16 cellular contexts compared by ENCODE assay signal in the genomic region with DNA sequence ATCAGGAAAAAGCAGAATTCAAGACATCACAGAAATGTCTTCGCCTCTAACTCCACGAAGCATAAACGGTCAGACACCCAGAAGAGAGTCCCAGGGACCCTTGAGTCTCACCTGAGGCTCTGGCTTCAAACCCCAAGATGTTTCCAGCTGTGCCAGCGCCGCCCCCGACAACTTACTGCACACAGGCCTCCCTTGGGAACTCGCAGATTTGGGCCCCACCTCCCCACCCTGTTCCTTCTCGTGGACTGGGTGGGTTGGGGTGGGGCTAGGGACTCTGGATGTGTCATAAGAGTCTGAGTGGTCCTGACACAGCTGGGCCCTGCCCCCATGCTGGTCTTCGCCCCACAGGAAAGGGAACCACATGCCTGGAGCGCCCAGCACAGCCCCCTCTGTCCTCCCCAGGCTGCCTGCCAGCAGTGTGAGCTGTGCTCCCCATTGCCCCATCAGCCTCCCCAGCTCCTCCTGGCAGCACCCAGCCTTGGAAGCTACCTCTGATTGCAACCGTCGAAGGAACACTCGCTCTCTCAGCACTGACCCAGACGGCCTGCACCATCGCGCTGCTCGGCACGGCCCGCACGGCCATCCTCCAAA.
A peak's percentile ranks its signal among the peaks of the same experiment; 100 is the strongest.
DNase-seq lines count a peak whose midpoint lies in the region; ATAC-seq and TF ChIP-seq lines count a peak whose summit lies in the region.
"Had no signal": no experiment of that assay in that cellular context is flagged by ENCODE, and none has a peak within 500 bp of the region (broad histone marks: within the 10 kb centered on the region; RNA-seq: fewer than 3 reads in every experiment).

No MANE protein-coding gene starts in this region.

- no peaks in the 10 kb centered on the region for H3K27me3 ChIP-seq in BLaER1 treated with 17β-estradiol and CSF1 and Interleukin-3, amounts not matched to agents 10 nM and 100 nM
- no peaks in the 10 kb centered on the region for H3K27me3 ChIP-seq in H9 (ENCODE audit: insufficient read depth, low read length)
- no peaks in the 10 kb centered on the region for H3K27me3 ChIP-seq in mesendoderm (ENCODE audit: insufficient read depth, low read length, poor library complexity)
- H3K27me3 ChIP-seq in gastroesophageal sphincter, result no peaks in the 10 kb centered on the region

- H3K4me2 ChIP-seq in BLaER1 treated with 17β-estradiol and CSF1 and Interleukin-3, amounts not matched to agents 10 nM and 100 nM, result peak overlapping the region; percentile 53 to 91 (median 76)
- H3K4me2 ChIP-seq in H9 (ENCODE audit: insufficient read depth, insufficient read length, low read length) (no peak overlapping the region), mesendoderm (ENCODE audit: low read length) (no peak overlapping the region)

- H3K79me1 ChIP-seq in H9 (ENCODE audit: insufficient read depth, low read depth, low read length, poor library complexity, severe bottlenecking) (no peaks in the 10 kb centered on the region), mesendoderm (ENCODE audit: low read length) (no peaks in the 10 kb centered on the region)

- POLR2A ChIA-PET in HEK293T (lab: Yijun Ruan, JAX), result no interaction called here

- 0 out of 3 replicates have a peak, but pooled peaks have one; percentile 7 for TF ChIP-seq CTCF in H9 (conservative IDR thresholded peaks at IDR 0.05)
- TF ChIP-seq CTCF in gastroesophageal sphincter (IDR thresholded peaks at IDR 0.05), result no peak

- H3K9ac ChIP-seq in BLaER1 treated with 17β-estradiol and CSF1 and Interleukin-3, amounts not matched to agents 10 nM and 100 nM, result peak overlapping the region in 6 of 11 experiments; percentile 9 to 35 (median 28); a peak in 6 of 22 replicates
- H3K9ac ChIP-seq in H9 (ENCODE audit: extremely low read depth, insufficient read length, low read length) (no peak overlapping the region), mesendoderm (ENCODE audit: low read length) (no peak overlapping the region)

- intact Hi-C loops in head of caudate nucleus (cut with DNase I), result no loop called here

- ATAC-seq in activated T-helper 17 cell treated with anti-CD3 and anti-CD28 coated beads, Interleukin-2, amount 50 U/mL, for 72 hours (replicated peaks), result no peak
- ATAC-seq in gastroesophageal sphincter, result no peak

- TF ChIP-seq POLR2A in gastroesophageal sphincter (IDR thresholded peaks at IDR 0.05), result no peak

- no peak overlapping the region for H2BK12ac ChIP-seq in H9 (ENCODE audit: insufficient read length, low read depth, low read length)

- H3K79me2 ChIP-seq in H9 (ENCODE audit: insufficient read depth, low read length) (no peaks in the 10 kb centered on the region; the same call in 1 of the 2 replicates), mesendoderm (ENCODE audit: control insufficient read depth, insufficient read depth, low read length) (no peaks in the 10 kb centered on the region)

- peak overlapping the region in 8 of 11 experiments; percentile 25 to 60 (median 42); a peak in 12 of 22 replicates for H3K27ac ChIP-seq in BLaER1 treated with 17β-estradiol and CSF1 and Interleukin-3, amounts not matched to agents 10 nM and 100 nM
- H3K27ac ChIP-seq in H9 (ENCODE audit: insufficient read length, low read depth, low read length), result no peak overlapping the region
- no peak overlapping the region for H3K27ac ChIP-seq in mesendoderm (ENCODE audit: low read depth, low read length)
- no peak overlapping the region for H3K27ac ChIP-seq in gastroesophageal sphincter

- no peak overlapping the region for H3K14ac ChIP-seq in H9 (ENCODE audit: insufficient read depth, low read length)

- H3K4me3 ChIP-seq in BLaER1 treated with 17β-estradiol and CSF1 and Interleukin-3, amounts not matched to agents 10 nM and 100 nM, result no peak overlapping the region
- H3K4me3 ChIP-seq in mesendoderm (ENCODE audit: low read length) (no peak overlapping the region), gastroesophageal sphincter (no peak overlapping the region)

- no peaks in the 10 kb centered on the region for H3K23me2 ChIP-seq in H9 (ENCODE audit: insufficient read length, low read depth, low read length, poor library complexity, severe bottlenecking)

- no CpG with 5 or more reads among the region's 20 CpGs for WGBS in H9 (ENCODE audit: extremely low coverage, insufficient read length, low lambda C conversion rate)
- WGBS in mesendoderm (ENCODE audit: extremely low coverage, insufficient coverage, low lambda C conversion rate), result no CpG with 5 or more reads among the region's 20 CpGs
- 74 to 90% methylated on average over 2 to 3 of the region's 20 CpGs for WGBS in gastroesophageal sphincter (ENCODE audit: low coverage in 1 of 2), 2 donors

- no peak overlapping the region for H2BK20ac ChIP-seq in H9 (ENCODE audit: low read depth, low read length, poor library complexity, severe bottlenecking)

- H2BK5ac ChIP-seq in H9 (ENCODE audit: insufficient read length, low read length) (no peak overlapping the region), mesendoderm (ENCODE audit: low read length) (no peak overlapping the region)

- H3K4me1 ChIP-seq in BLaER1 treated with 17β-estradiol and CSF1 and Interleukin-3, amounts not matched to agents 10 nM and 100 nM, result peaks cover 54 to 86% (median 79%) of the 10 kb centered on the region in 10 experiments
- H3K4me1 ChIP-seq in H9 (ENCODE audit: insufficient read depth, low read length), result no peaks in the 10 kb centered on the region
- H3K4me1 ChIP-seq in mesendoderm (ENCODE audit: control insufficient read depth, low read depth, low read length), result no peaks in the 10 kb centered on the region
- H3K4me1 ChIP-seq in gastroesophageal sphincter, result peaks cover 0 to 58% (median 18%) of the 10 kb centered on the region in 3 donors

- H4K20me1 ChIP-seq in BLaER1 treated with 17β-estradiol and CSF1 and Interleukin-3, amounts not matched to agents 10 nM and 100 nM, result peaks cover 69 to 99% (median 92%) of the 10 kb centered on the region in 11 experiments; a peak in 21 of 22 replicates
- H4K20me1 ChIP-seq in H9 (ENCODE audit: control insufficient read depth, insufficient read depth, insufficient read length), result no peaks in the 10 kb centered on the region

- peak overlapping the region; percentile 65 to 80 (median 77); a peak in 3 of 7 replicates for H3K27ac Mint-ChIP-seq in H9
- H3K27ac Mint-ChIP-seq in activated T-helper 17 cell treated with anti-CD3 and anti-CD28 coated beads, Interleukin-2, amount 50 U/mL, for 72 hours, result peak overlapping the region; percentile 67
- H3K27ac Mint-ChIP-seq: CD4-positive, alpha-beta T cell had no signal

- no peak overlapping the region for H3K4ac ChIP-seq in H9 (ENCODE audit: low read depth, low read length)
- H3K4ac ChIP-seq in mesendoderm (ENCODE audit: low read depth, low read length), result no peak overlapping the region

- no peak overlapping the region for H2AFZ ChIP-seq in H9 (ENCODE audit: low read length)

- CTCF ChIA-PET in HEK293T (lab: Yijun Ruan, JAX), result interaction anchor here (0.6 kb wide), 1 partner anchor 653 kb away, joined by 3 read pairs; no protein-coding TSS in a partner anchor

- DNase-seq in H9, result no peak
- no peak for DNase-seq in mesendoderm
- no peak for DNase-seq in head of caudate nucleus
- no peak for DNase-seq in HEK293T (ENCODE audit: extremely low spot score)
- no peak for DNase-seq in foreskin melanocyte
- DNase-seq: CD4-positive, alpha-beta T cell; DMS53; NCI-H1417 treated with DMSO at 0.1 percent for 48 hours; NCI-H1930; NCI-H2171; NCI-H446; NK-92 treated with Interleukin-12 subunit alpha and Interleukin-12 subunit beta, amount 100 ng/mL, for 24 hours; RPMI8226 had no signal

- H4K5ac ChIP-seq in H9 (ENCODE audit: insufficient read length, low read depth, low read length) (no peak overlapping the region), mesendoderm (ENCODE audit: low read length) (no peak overlapping the region)

- TF ChIP-seq EP300 in gastroesophageal sphincter (IDR thresholded peaks at IDR 0.05), result no peak

- H2AK5ac ChIP-seq in H9 (ENCODE audit: insufficient read length, low read length) (no peak overlapping the region), mesendoderm (ENCODE audit: low read length) (no peak overlapping the region)

- H3K36me3 ChIP-seq in BLaER1 treated with 17β-estradiol and CSF1 and Interleukin-3, amounts not matched to agents 10 nM and 100 nM, result peaks cover 13 to 57% (median 33%) of the 10 kb centered on the region in 11 experiments; a peak in 21 of 22 replicates
- H3K36me3 ChIP-seq in mesendoderm (ENCODE audit: control insufficient read depth, insufficient read depth, low read length), result no peaks in the 10 kb centered on the region
- H3K36me3 ChIP-seq in gastroesophageal sphincter, result peaks cover 0 to 12% of the 10 kb centered on the region in 2 donors

- H3T11ph ChIP-seq in H9 (ENCODE audit: low read length), result no peak overlapping the region

- no peak overlapping the region for H3K4me3 Mint-ChIP-seq in H9
- H3K4me3 Mint-ChIP-seq in activated T-helper 17 cell treated with anti-CD3 and anti-CD28 coated beads, Interleukin-2, amount 50 U/mL, for 72 hours, result no peak overlapping the region
- H3K4me3 Mint-ChIP-seq: CD4-positive, alpha-beta T cell had no signal

- H3K27me3 Mint-ChIP-seq in H9 (ENCODE audit: low read depth), result no peaks in the 10 kb centered on the region
- no peaks in the 10 kb centered on the region for H3K27me3 Mint-ChIP-seq in activated T-helper 17 cell treated with anti-CD3 and anti-CD28 coated beads, Interleukin-2, amount 50 U/mL, for 72 hours
- H3K27me3 Mint-ChIP-seq: CD4-positive, alpha-beta T cell had no signal

- no peak overlapping the region for H4K91ac ChIP-seq in H9 (ENCODE audit: insufficient read length, low read depth, low read length)

- H3K56ac ChIP-seq in H9 (ENCODE audit: insufficient read length, low read depth, low read length) (no peak overlapping the region), mesendoderm (ENCODE audit: low read length) (peak overlapping the region; percentile 15)

- peaks cover 8 to 15% of the 10 kb centered on the region in 2 experiments for H3K4me1 Mint-ChIP-seq in H9
- H3K4me1 Mint-ChIP-seq in activated T-helper 17 cell treated with anti-CD3 and anti-CD28 coated beads, Interleukin-2, amount 50 U/mL, for 72 hours, result peaks cover 7% of the 10 kb centered on the region

- no peaks in the 10 kb centered on the region; a peak in 5 of 7 replicates for H3K36me3 Mint-ChIP-seq in H9 (ENCODE audit: insufficient read depth in 1 of 3, low read depth in 3 of 3)
- H3K36me3 Mint-ChIP-seq in activated T-helper 17 cell treated with anti-CD3 and anti-CD28 coated beads, Interleukin-2, amount 50 U/mL, for 72 hours (ENCODE audit: low read depth), result no peaks in the 10 kb centered on the region

- H3K18ac ChIP-seq in H9 (ENCODE audit: insufficient read length, low read depth, low read length) (no peak overlapping the region), mesendoderm (ENCODE audit: low read length) (no peak overlapping the region)

- no peak overlapping the region for H4K8ac ChIP-seq in H9 (replicated peaks; ENCODE audit: insufficient read length, low read depth, low read length)
- no peak overlapping the region for H4K8ac ChIP-seq in mesendoderm (ENCODE audit: low read depth, low read length)

- no peak overlapping the region for H3K23ac ChIP-seq in H9 (ENCODE audit: insufficient read length, low read depth, low read length)
- no peak overlapping the region for H3K23ac ChIP-seq in mesendoderm (ENCODE audit: low read length)

- H3K9me3 ChIP-seq in BLaER1 treated with 17β-estradiol and CSF1 and Interleukin-3, amounts not matched to agents 10 nM and 100 nM (replicated peaks in 1 of 11), result no peaks in the 10 kb centered on the region
- H3K9me3 ChIP-seq in H9 (ENCODE audit: control insufficient read depth, low read depth, low read length) (no peaks in the 10 kb centered on the region), gastroesophageal sphincter (no peaks in the 10 kb centered on the region)

- no peaks in the 10 kb centered on the region for H3K9me3 Mint-ChIP-seq in H9
- no peaks in the 10 kb centered on the region for H3K9me3 Mint-ChIP-seq in activated T-helper 17 cell treated with anti-CD3 and anti-CD28 coated beads, Interleukin-2, amount 50 U/mL, for 72 hours
- H3K9me3 Mint-ChIP-seq: CD4-positive, alpha-beta T cell had no signal

- H2BK15ac ChIP-seq in H9 (ENCODE audit: low read depth, low read length) (no peak overlapping the region), mesendoderm (replicated peaks; ENCODE audit: low read depth) (no peak overlapping the region)

- H2BK120ac ChIP-seq in H9 (ENCODE audit: low read depth, low read length, poor library complexity, severe bottlenecking), result no peak overlapping the region
- H2BK120ac ChIP-seq in mesendoderm (ENCODE audit: low read depth, low read length), result no peak overlapping the region

Comparison
In these comparisons a context has a peak if more than half of its experiments do, and no peak if none do; other contexts are left out.
1. H3K27ac ChIP-seq: peak in BLaER1 treated with 17β-estradiol and CSF1 and Interleukin-3, amounts not matched to agents 10 nM and 100 nM (8 of 11); none in H9 (single experiment), mesendoderm (single experiment) and gastroesophageal sphincter (0 of 4).
2. H3K4me2 ChIP-seq: peak in BLaER1 treated with 17β-estradiol and CSF1 and Interleukin-3, amounts not matched to agents 10 nM and 100 nM (11 of 11); none in H9 (single experiment) and mesendoderm (single experiment).
3. H3K9ac ChIP-seq: peak in BLaER1 treated with 17β-estradiol and CSF1 and Interleukin-3, amounts not matched to agents 10 nM and 100 nM (6 of 11); none in H9 (single experiment) and mesendoderm (single experiment).